ENCODE assay signal across 35 cellular contexts in genomic region chr22:17300926-17301325, GRCh38.
"Had no signal": no experiment of that assay in that cellular context is flagged by ENCODE, and none has a peak within 500 bp of the region (broad histone marks: within the 10 kb centered on the region; RNA-seq: fewer than 3 reads in every experiment).

No MANE protein-coding gene starts in this region.

- H3K27me3 ChIP-seq: ascending aorta, cardiac muscle cell, MG63, Peyer's patch had no signal

- H3K4me1 ChIP-seq: ascending aorta, SJSA1 had no signal

- H3K36me3 ChIP-seq: ascending aorta, cardiac muscle cell, MG63, Peyer's patch, SJSA1, WERI-Rb-1 had no signal

- H3K4me3 ChIP-seq: ascending aorta, cardiac muscle cell, MG63, Peyer's patch, SJSA1 had no signal

- H3K27ac ChIP-seq: ascending aorta, cardiac muscle cell, Peyer's patch, SJSA1, WERI-Rb-1 had no signal

- H3K4me2 ChIP-seq: SK-N-SH had no signal

- ATAC-seq: activated CD8-positive, alpha-beta memory T cell treated with anti-CD3 and anti-CD28 coated beads, Interleukin-2, amount 10 ng/mL, durations not matched to agents 7 days and 5 days; PC-3 had no signal

- H3K9ac ChIP-seq: SK-N-SH had no signal

- H3K27me3 Mint-ChIP-seq: activated naive CD4-positive, alpha-beta T cell treated with anti-CD3 and anti-CD28 coated beads, Interleukin-2, amount 50 U/mL, for 24 hours had no signal

- H3K9me3 Mint-ChIP-seq: activated CD4-positive, alpha-beta memory T cell treated with anti-CD3 and anti-CD28 coated beads, Interleukin-2, amount 10 ng/mL, durations not matched to agents 7 days and 5 days had no signal

- H3K9me3 ChIP-seq: ascending aorta, MG63, Peyer's patch, SJSA1, SK-N-SH had no signal

- H3K4me3 Mint-ChIP-seq: activated CD4-positive, alpha-beta memory T cell treated with anti-CD3 and anti-CD28 coated beads, Interleukin-2, amount 10 ng/mL, durations not matched to agents 7 days and 5 days; activated CD8-positive, alpha-beta memory T cell treated with anti-CD3 and anti-CD28 coated beads, Interleukin-2, amount 10 ng/mL, durations not matched to agents 7 days and 5 days; activated naive CD4-positive, alpha-beta T cell treated with anti-CD3 and anti-CD28 coated beads, Interleukin-2, amount 50 U/mL, for 24 hours; activated naive CD8-positive, alpha-beta T cell treated with anti-CD3 and anti-CD28 coated beads, Interleukin-2, amount 10 ng/mL, durations not matched to agents 7 days and 5 days; T-helper 1 cell treated with Interleukin-12 subunit alpha and Interleukin-12 subunit beta and Interleukin-4 antibody, amounts not matched to agents 30 μg/mL and 1 μg/mL, for 36 hours had no signal

- DNase-seq: activated CD4-positive, alpha-beta memory T cell treated with anti-CD3 and anti-CD28 coated beads, Interleukin-2, amount 10 ng/mL, durations not matched to agents 7 days and 5 days; activated CD4-positive, alpha-beta T cell treated with anti-CD3 and anti-CD28 coated beads for 1 hour; activated CD4-positive, alpha-beta T cell treated with anti-CD3 and anti-CD28 coated beads for 48 hours; activated CD4-positive, CD25-positive, alpha-beta regulatory T cell; activated CD8-positive, alpha-beta memory T cell treated with anti-CD3 and anti-CD28 coated beads for 24 hours; activated CD8-positive, alpha-beta memory T cell treated with anti-CD3 and anti-CD28 coated beads, Interleukin-2, amount 10 ng/mL, durations not matched to agents 7 days and 5 days; activated CD8-positive, alpha-beta memory T cell treated with anti-CD3 and anti-CD28 coated beads, Interleukin-2, amount 50 U/mL, for 48 hours; activated gamma-delta T cell; activated naive CD4-positive, alpha-beta T cell treated with Interleukin-2 at 50 U/mL for 16 hours; activated naive CD8-positive, alpha-beta T cell treated with anti-CD3 and anti-CD28 coated beads, Interleukin-2, amount 10 ng/mL, durations not matched to agents 7 days and 5 days; activated T-cell treated with anti-CD3 and anti-CD28 coated beads, Interleukin-2, amount 50 U/mL, for 48 hours; amygdala; Kasumi-1; KG1; MG63; NCI-H1048; NCI-H1436 treated with DMSO at 0.1 percent for 48 hours; NCI-H1694 treated with DMSO at 0.1 percent for 48 hours; NCI-H2029; NCI-H510A; NCI-H526; NCI-H748 treated with DMSO at 0.1 percent for 48 hours; NK-92 treated with Interleukin-12 subunit alpha and Interleukin-12 subunit beta, amount 100 ng/mL, for 24 hours; PC-3; Peyer's patch; RPMI8226; SHP77 treated with DMSO at 0.1 percent for 48 hours; SK-N-SH; T1000; WERI-Rb-1 had no signal

- H3K27ac Mint-ChIP-seq: activated CD4-positive, alpha-beta memory T cell treated with anti-CD3 and anti-CD28 coated beads, Interleukin-2, amount 10 ng/mL, durations not matched to agents 7 days and 5 days; activated CD8-positive, alpha-beta memory T cell treated with anti-CD3 and anti-CD28 coated beads, Interleukin-2, amount 10 ng/mL, durations not matched to agents 7 days and 5 days; activated naive CD4-positive, alpha-beta T cell treated with anti-CD3 and anti-CD28 coated beads, Interleukin-2, amount 50 U/mL, for 24 hours; activated naive CD8-positive, alpha-beta T cell treated with anti-CD3 and anti-CD28 coated beads, Interleukin-2, amount 10 ng/mL, durations not matched to agents 7 days and 5 days had no signal
